15 cellular contexts compared by ENCODE assay signal in the genomic region with DNA sequence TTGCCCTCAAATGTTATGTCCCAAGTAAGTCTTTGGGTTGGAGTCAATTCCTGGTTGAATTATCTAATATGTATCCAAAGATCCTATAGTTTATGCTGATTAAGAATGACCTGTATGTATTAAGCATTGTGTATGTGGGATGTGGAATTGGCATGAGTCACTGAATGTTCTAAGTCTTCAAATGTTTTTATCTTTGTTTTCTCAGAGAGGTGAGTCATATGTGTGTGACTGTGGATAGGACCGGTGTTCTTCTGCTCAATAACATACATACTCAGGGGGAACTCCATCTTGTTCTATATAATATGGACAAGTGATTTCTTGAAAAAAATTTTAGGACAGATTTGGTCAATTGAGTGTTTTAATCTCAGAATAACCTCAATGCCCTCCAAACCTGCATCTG. TPM values are rescaled to one million over a fixed set of nuclear protein-coding genes. Genes with fewer than 3 reads are reported as not detected.
DNase-seq lines count a peak whose midpoint lies in the region; ATAC-seq, FAIRE-seq and TF ChIP-seq lines count a peak whose summit lies in the region.
"Had no signal": no experiment of that assay in that cellular context is flagged by ENCODE, and none has a peak within 500 bp of the region (broad histone marks: within the 10 kb centered on the region; RNA-seq: fewer than 3 reads in every experiment).

No MANE protein-coding gene starts in this region.

- no peak overlapping the region for H3K4me3 Mint-ChIP-seq in Calu3 (ENCODE audit: low read depth, unreplicated experiment)
- H3K4me3 Mint-ChIP-seq in WTC11, result no peak overlapping the region
- H3K4me3 Mint-ChIP-seq: activated T-cell treated with anti-CD3 and anti-CD28 coated beads, Interleukin-2, amount 50 U/mL, for 24 hours; neural progenitor cell had no signal

- H3K4me3 ChIP-seq in OCI-LY7 (ENCODE audit: low read depth, low read length, poor library complexity, severe bottlenecking) (no peak overlapping the region), endothelial cell of umbilical vein (replicated peaks in 1 of 3; ENCODE audit: insufficient read depth in 1 of 3, low read depth in 1 of 3, low read length in 3 of 3) (no peak overlapping the region), mesenchymal stem cell (ENCODE audit: insufficient read depth in 1 of 2, low read depth in 1 of 2, low read length in 2 of 2) (no peak overlapping the region)
- H3K4me3 ChIP-seq: cardiac muscle cell, neural progenitor cell had no signal

- no peak overlapping the region for H3K14ac ChIP-seq in mesenchymal stem cell (ENCODE audit: low read length in 2 of 2)

- peak overlapping the region; percentile 27 for H3K27ac Mint-ChIP-seq in Calu3 (ENCODE audit: unreplicated experiment)
- H3K27ac Mint-ChIP-seq in WTC11, result no peak overlapping the region
- H3K27ac Mint-ChIP-seq: activated T-cell treated with anti-CD3 and anti-CD28 coated beads, Interleukin-2, amount 50 U/mL, for 24 hours; neural progenitor cell had no signal

- H2BK12ac ChIP-seq in mesenchymal stem cell (ENCODE audit: low read length in 2 of 2), result no peak overlapping the region

- H3K79me2 ChIP-seq in OCI-LY7 (ENCODE audit: insufficient read depth, low read depth, low read length) (no peaks in the 10 kb centered on the region), endothelial cell of umbilical vein (ENCODE audit: control insufficient read depth, insufficient read depth, low read length) (no peaks in the 10 kb centered on the region)

- no CpG with 5 or more reads among the region's 1 CpG for WGBS in mesenchymal stem cell

- H3K4me2 ChIP-seq in OCI-LY7 (ENCODE audit: low read length) (no peak overlapping the region), endothelial cell of umbilical vein (ENCODE audit: insufficient read depth, low read length) (no peak overlapping the region), mesenchymal stem cell (ENCODE audit: low read length, poor library complexity, severe bottlenecking) (no peak overlapping the region)
- H3K4me2 ChIP-seq: neural progenitor cell had no signal

- FAIRE-seq in endothelial cell of umbilical vein (lab: Jason Lieb, UNC), result peak; percentile 55
- FAIRE-seq: frontal cortex had no signal

- no peak overlapping the region for H3K23ac ChIP-seq in mesenchymal stem cell (ENCODE audit: low read length in 2 of 2)

- H3K36me3 ChIP-seq in OCI-LY7 (ENCODE audit: insufficient read depth, low read length) (no peaks in the 10 kb centered on the region; the same call in 1 of the 2 replicates), endothelial cell of umbilical vein (ENCODE audit: control insufficient read depth in 2 of 2, extremely low read depth in 1 of 2, insufficient read depth in 2 of 2, low read length in 2 of 2) (no peaks in the 10 kb centered on the region), mesenchymal stem cell (ENCODE audit: control insufficient read depth in 1 of 2, insufficient read depth in 2 of 2, low read depth in 1 of 2, low read length in 2 of 2) (no peaks in the 10 kb centered on the region)
- H3K36me3 ChIP-seq: cardiac muscle cell, neural progenitor cell had no signal

- H3K4me1 Mint-ChIP-seq in Calu3 (ENCODE audit: low read depth, unreplicated experiment) (peaks cover 19% of the 10 kb centered on the region), WTC11 (peaks cover 2% of the 10 kb centered on the region)
- H3K4me1 Mint-ChIP-seq: neural progenitor cell had no signal

- H3K18ac ChIP-seq in mesenchymal stem cell (ENCODE audit: low read depth in 1 of 2, low read length in 2 of 2), result no peak overlapping the region

- dilution Hi-C loops in endothelial cell of umbilical vein (cut with MboI; ENCODE audit: extremely low pct_ligation_motif_present, low sequenced_read_pairs), result no loop called here

- H3K79me1 ChIP-seq in mesenchymal stem cell (replicated peaks; ENCODE audit: low read length, poor library complexity, severe bottlenecking), result no peaks in the 10 kb centered on the region

- TF ChIP-seq POLR2A in endothelial cell of umbilical vein (IDR thresholded peaks at IDR 0.05; ENCODE audit: low read depth, low read length), result no peak

- H3K27me3 Mint-ChIP-seq in Calu3 (ENCODE audit: unreplicated experiment) (no peaks in the 10 kb centered on the region), WTC11 (ENCODE audit: low read depth) (no peaks in the 10 kb centered on the region)
- H3K27me3 Mint-ChIP-seq: activated T-cell treated with anti-CD3 and anti-CD28 coated beads, Interleukin-2, amount 50 U/mL, for 24 hours had no signal

- POLR2A ChIA-PET in OCI-LY7 (lab: Charles Lee), result no interaction called here
- POLR2A ChIA-PET in endothelial cell of umbilical vein (lab: Charles Lee), result no interaction called here
- POLR2A ChIA-PET in WTC11 (lab: Charles Lee), result no interaction called here

- CTCF ChIA-PET in Calu3 (lab: Charles Lee) (no interaction called here), OCI-LY7 (lab: Charles Lee; ENCODE audit: unreplicated experiment) (no interaction called here), endothelial cell of umbilical vein (lab: Charles Lee) (no interaction called here), WTC11 (lab: Charles Lee) (no interaction called here)

- intact Hi-C loops in Calu3 (cut with micrococcal nuclease; ENCODE audit: unreplicated experiment) (no loop called here), OCI-LY7 (cut with micrococcal nuclease; ENCODE audit: unreplicated experiment) (no loop called here), endothelial cell of umbilical vein (cut with micrococcal nuclease) (loop anchor here (1.0 to 2.0 kb wide), 5 partner anchors 36 to 767 kb away; partner anchors contain the start of gene NAV3)

- no peak overlapping the region for H2BK15ac ChIP-seq in mesenchymal stem cell (ENCODE audit: low read depth, poor library complexity, severe bottlenecking)

- H3K9ac ChIP-seq in endothelial cell of umbilical vein (replicated peaks; ENCODE audit: extremely low read depth, insufficient read depth, low read length) (peak overlapping the region; percentile 14), mesenchymal stem cell (ENCODE audit: low read length) (no peak overlapping the region)
- H3K9ac ChIP-seq: neural progenitor cell had no signal

- ATAC-seq in WTC11 (no peak), HG02571 (IDR thresholded peaks at IDR 0.05; ENCODE audit: unreplicated experiment) (no peak)

- H3K9me3 Mint-ChIP-seq in Calu3 (ENCODE audit: low read depth, unreplicated experiment) (peaks cover 4% of the 10 kb centered on the region), WTC11 (peaks cover 5% of the 10 kb centered on the region; the same call in 1 of the 2 replicates)
- H3K9me3 Mint-ChIP-seq: neural progenitor cell had no signal

- no peak overlapping the region for H2AK5ac ChIP-seq in mesenchymal stem cell (ENCODE audit: low read length, severe bottlenecking)

- H3K36me3 Mint-ChIP-seq in Calu3 (ENCODE audit: insufficient read depth, unreplicated experiment) (peaks cover under 1% of the 10 kb centered on the region), WTC11 (no peaks in the 10 kb centered on the region)
- H3K36me3 Mint-ChIP-seq: neural progenitor cell had no signal

- H4K8ac ChIP-seq in mesenchymal stem cell (ENCODE audit: low read length), result no peak overlapping the region

- H3K9me3 ChIP-seq in OCI-LY7 (ENCODE audit: low read length) (no peaks in the 10 kb centered on the region), endothelial cell of umbilical vein (replicated peaks; ENCODE audit: control insufficient read depth, insufficient read depth, low read length) (no peaks in the 10 kb centered on the region), mesenchymal stem cell (ENCODE audit: control insufficient read depth, low read length) (no peaks in the 10 kb centered on the region)

- BruUV-seq in Calu3 (replicated peaks; lab: Mats Ljungman, UMichigan), result no TSS peak
- BruUV-seq in OCI-LY7 (replicated peaks; lab: Mats Ljungman, UMichigan), result no TSS peak
- BruUV-seq in endothelial cell of umbilical vein (replicated peaks; lab: Mats Ljungman, UMichigan), result no TSS peak

- no peak for TF ChIP-seq CTCF in Calu3 (IDR thresholded peaks at IDR 0.05; ENCODE audit: unreplicated experiment)
- TF ChIP-seq CTCF in OCI-LY7 (conservative IDR thresholded peaks at IDR 0.05; ENCODE audit: low read length), result no peak
- no peak for TF ChIP-seq CTCF in endothelial cell of umbilical vein (IDR thresholded peaks at IDR 0.05; ENCODE audit: extremely low read depth in 1 of 2, insufficient read depth in 1 of 2, low read depth in 1 of 2, low read length in 2 of 2)
- TF ChIP-seq CTCF in WTC11 (IDR thresholded peaks at IDR 0.05), result no peak

- no peak overlapping the region for H4K91ac ChIP-seq in mesenchymal stem cell (ENCODE audit: low read length)

- no peak overlapping the region for H3K4ac ChIP-seq in mesenchymal stem cell (ENCODE audit: low read depth in 1 of 2, low read length in 2 of 2)

- H3K27me3 ChIP-seq in endothelial cell of umbilical vein (ENCODE audit: control insufficient read depth in 2 of 2, insufficient read depth in 2 of 2, low read length in 2 of 2) (no peaks in the 10 kb centered on the region), mesenchymal stem cell (ENCODE audit: control insufficient read depth in 1 of 2, insufficient read depth in 1 of 2, low read length in 2 of 2) (no peaks in the 10 kb centered on the region)
- H3K27me3 ChIP-seq: cardiac muscle cell, neural progenitor cell had no signal

- no peak overlapping the region for H2BK120ac ChIP-seq in mesenchymal stem cell (ENCODE audit: low read depth, low read length)

- H3K9me1 ChIP-seq in endothelial cell of umbilical vein (replicated peaks; ENCODE audit: control insufficient read depth, extremely low read depth, insufficient read depth, low read length), result no peaks in the 10 kb centered on the region

- H3K27ac ChIP-seq in OCI-LY7 (ENCODE audit: low read depth, low read length, poor library complexity, severe bottlenecking) (no peak overlapping the region), endothelial cell of umbilical vein (ENCODE audit: insufficient read depth, low read depth, low read length) (peak overlapping the region; percentile 39), mesenchymal stem cell (ENCODE audit: low read length, poor library complexity, severe bottlenecking) (no peak overlapping the region)
- H3K27ac ChIP-seq: C4-2B, cardiac muscle cell, neural progenitor cell had no signal

- no peaks in the 10 kb centered on the region for H3K9me2 ChIP-seq in OCI-LY7 (ENCODE audit: insufficient read depth, low read length)

- H2AFZ ChIP-seq in OCI-LY7 (ENCODE audit: low read length), result peak overlapping the region; percentile 12; the same call in 1 of the 2 replicates
- no peak overlapping the region for H2AFZ ChIP-seq in endothelial cell of umbilical vein (ENCODE audit: low read depth, low read length)
- no peak overlapping the region for H2AFZ ChIP-seq in mesenchymal stem cell (ENCODE audit: low read depth, low read length)
- H2AFZ ChIP-seq: neural progenitor cell had no signal

- no peaks in the 10 kb centered on the region for H4K20me1 ChIP-seq in OCI-LY7 (ENCODE audit: insufficient read depth, low read length)
- no peaks in the 10 kb centered on the region for H4K20me1 ChIP-seq in endothelial cell of umbilical vein (replicated peaks; ENCODE audit: control insufficient read depth, extremely low read depth, insufficient read depth, low read length)

- no peak overlapping the region for H2BK5ac ChIP-seq in mesenchymal stem cell (ENCODE audit: low read depth, low read length, poor library complexity, severe bottlenecking)

- DNase-seq in Calu3 (no peak), OCI-LY7 (ENCODE audit: low spot score) (no peak), endothelial cell of umbilical vein (ENCODE audit: low read depth, low spot score) (peak; percentile 97), mesenchymal stem cell (peak; percentile 53), AML-193 (lab: John Stamatoyannopoulos, UW) (no peak), WTC11 (ENCODE audit: low spot score) (no peak), germinal center (ENCODE audit: low spot score) (no peak)
- DNase-seq: activated CD4-positive, CD25-positive, alpha-beta regulatory T cell treated with anti-CD3 and anti-CD28 coated beads, Interleukin-2, amount 50 U/mL, for 72 hours; activated T-cell treated with anti-CD3 and anti-CD28 coated beads, Interleukin-2, amount 50 U/mL, for 24 hours; NCI-H146 had no signal

- H3K4me1 ChIP-seq in OCI-LY7 (ENCODE audit: insufficient read depth, low read length, poor library complexity, severe bottlenecking) (peaks cover 5% of the 10 kb centered on the region), endothelial cell of umbilical vein (ENCODE audit: control insufficient read depth, extremely low read depth, insufficient read depth, low read length) (peaks cover 15% of the 10 kb centered on the region), mesenchymal stem cell (ENCODE audit: control insufficient read depth, insufficient read depth, low read depth, low read length) (no peaks in the 10 kb centered on the region)
- H3K4me1 ChIP-seq: neural progenitor cell had no signal

RNA-seq across cellular contexts. Expression of gene NAV3, which starts 57.9 kb away (rescaled TPM):
- 2.0 and 4.1 TPM in 2 replicates for total RNA-seq in Calu3 (2022)
- 1.6 and 4.2 TPM in 2 replicates for total RNA-seq in OCI-LY7 (2014; rRNA removed; shearing (Covaris generic))
- 0.68 and 0.85 TPM in 2 replicates for total RNA-seq in OCI-LY7 (2022)
- total RNA-seq in endothelial cell of umbilical vein, result 37.8 and 40.1 TPM in 2 replicates
- 6.3 and 6.7 TPM in 2 replicates for polyA plus RNA-seq in endothelial cell of umbilical vein
- polyA plus RNA-seq in endothelial cell of umbilical vein (2011; cell fraction: cytosol; rRNA removed), result 7.0 and 10.2 TPM in 2 replicates
- 24.4 and 35.1 TPM in 2 replicates for polyA plus RNA-seq in endothelial cell of umbilical vein (2011; cell fraction: nucleus; rRNA removed)
- polyA plus RNA-seq in endothelial cell of umbilical vein (2012), result 6.4 and 19.9 TPM in 2 replicates
- 49.3 and 89.0 TPM in 2 replicates for polyA minus RNA-seq in endothelial cell of umbilical vein
- polyA minus RNA-seq in endothelial cell of umbilical vein (2011; cell fraction: cytosol; rRNA and poly(A)+ RNA removed), result not detected
- polyA minus RNA-seq in endothelial cell of umbilical vein (2011; cell fraction: nucleus; rRNA and poly(A)+ RNA removed), result 132 and 240 TPM in 2 replicates
- polyA plus RNA-seq in mesenchymal stem cell (2013, experiment 1 of 2), result 26.2 TPM
- polyA plus RNA-seq in mesenchymal stem cell (2013, experiment 2 of 2), result 26.1 TPM
- 0.96 to 3.3 TPM (median 1.9 TPM) in 3 replicates for total RNA-seq in WTC11 (2021)

Comparison
In these comparisons a context has a peak if more than half of its experiments do, and no peak if none do; other contexts are left out.
1. DNase-seq: peak in endothelial cell of umbilical vein (single experiment) and mesenchymal stem cell (single experiment); none in Calu3 (single experiment), OCI-LY7 (single experiment), AML-193 (0 of 2), WTC11 (single experiment) and germinal center (single experiment).